Comparison of ENCODE assay signal across 9 cellular contexts in genomic region chr1:21647431-21648373, GRCh38. TPM values are rescaled to one million over a fixed set of nuclear protein-coding genes. Genes with fewer than 3 reads are reported as not detected.
A peak's percentile ranks its signal among the peaks of the same experiment; 100 is the strongest.
DNase-seq lines count a peak whose midpoint lies in the region; ATAC-seq and TF ChIP-seq lines count a peak whose summit lies in the region.
"Had no signal": no experiment of that assay in that cellular context is flagged by ENCODE, and none has a peak within 500 bp of the region (broad histone marks: within the 10 kb centered on the region; RNA-seq: fewer than 3 reads in every experiment).

No MANE protein-coding gene starts in this region.

- H3K36me3 ChIP-seq in SK-N-SH (replicated peaks in 1 of 2; ENCODE audit: control insufficient read depth in 1 of 2, insufficient read depth in 2 of 2, low read length in 1 of 2) = no peaks in the 10 kb centered on the region
- no peaks in the 10 kb centered on the region for H3K36me3 ChIP-seq in CD8-positive, alpha-beta memory T cell (ENCODE audit: insufficient read depth, low read length)

- no peak overlapping the region for H3K4me2 ChIP-seq in SK-N-SH

- CTCF ChIA-PET in SK-N-SH (lab: Yijun Ruan, JAX) = interaction anchor here (2.7 kb wide), 1 partner anchor 11 kb away, joined by 18 read pairs; no protein-coding TSS in a partner anchor
- CTCF ChIA-PET in CD8-positive, alpha-beta memory T cell (lab: Charles Lee) = no interaction called here

- H3K27ac ChIP-seq in SK-N-SH (ENCODE audit: low read depth in 2 of 2, low read length in 1 of 2) = no peak overlapping the region
- H3K27ac ChIP-seq in CD8-positive, alpha-beta memory T cell (ENCODE audit: low read depth, low read length) = no peak overlapping the region
- H3K27ac ChIP-seq: C4-2B had no signal

- TF ChIP-seq EP300 in SK-N-SH (IDR thresholded peaks at IDR 0.05; ENCODE audit: borderline replicate concordance in 1 of 2, low read depth in 1 of 2, low read length in 1 of 2) = no peak

- no peak overlapping the region for H3K9ac ChIP-seq in SK-N-SH

- H3K4me3 Mint-ChIP-seq in stimulated activated naive B cell treated with anti-CD40 and anti-IgM and Interleukin-4, amounts not matched to agents 10 μg/mL and 1 μg/mL and 100 μg/mL, for 72 hours = no peak overlapping the region
- no peak overlapping the region for H3K4me3 Mint-ChIP-seq in CD8-positive, alpha-beta memory T cell

- H3K4me3 ChIP-seq in SK-N-SH (ENCODE audit: low read depth in 2 of 2, low read length in 1 of 2) (no peak overlapping the region), fibroblast of pulmonary artery (replicated peaks; ENCODE audit: low read depth, low read length) (no peak overlapping the region)
- no peak overlapping the region for H3K4me3 ChIP-seq in CD8-positive, alpha-beta memory T cell (ENCODE audit: low read length)

- peaks cover 0 to 11% of the 10 kb centered on the region in 2 experiments; a peak in 1 of 4 replicates for H3K4me1 ChIP-seq in SK-N-SH (ENCODE audit: control insufficient read depth in 1 of 2, insufficient read depth in 2 of 2, low read depth in 1 of 2, low read length in 1 of 2)
- H3K4me1 ChIP-seq in CD8-positive, alpha-beta memory T cell (ENCODE audit: insufficient read depth, low read length) = peaks cover 11% of the 10 kb centered on the region

- H3K4me1 Mint-ChIP-seq in stimulated activated naive B cell treated with anti-CD40 and anti-IgM and Interleukin-4, amounts not matched to agents 10 μg/mL and 1 μg/mL and 100 μg/mL, for 72 hours = peaks cover 14 to 21% of the 10 kb centered on the region in 2 donors
- H3K4me1 Mint-ChIP-seq in CD8-positive, alpha-beta memory T cell = peaks cover 14 to 16% (median 15%) of the 10 kb centered on the region in 3 donors

- H3K27ac Mint-ChIP-seq in stimulated activated naive B cell treated with anti-CD40 and anti-IgM and Interleukin-4, amounts not matched to agents 10 μg/mL and 1 μg/mL and 100 μg/mL, for 72 hours = no peak overlapping the region
- no peak overlapping the region for H3K27ac Mint-ChIP-seq in CD8-positive, alpha-beta memory T cell

- no peaks in the 10 kb centered on the region for H3K79me2 ChIP-seq in SK-N-SH (ENCODE audit: insufficient read depth)

- DNase-seq in activated naive CD4-positive, alpha-beta T cell treated with Interleukin-2 at 50 U/mL for 16 hours = peak; percentile 28
- no peak for DNase-seq in activated naive CD4-positive, alpha-beta T cell (lab: John Stamatoyannopoulos, UW)
- no peak for DNase-seq in SK-N-SH
- DNase-seq in fibroblast of pulmonary artery (ENCODE audit: low read depth) = peak; percentile 71
- DNase-seq in stimulated activated naive B cell treated with anti-CD40 and anti-IgM and Interleukin-4, amounts not matched to agents 10 μg/mL and 1 μg/mL and 100 μg/mL, for 72 hours = no peak
- DNase-seq in CD8-positive, alpha-beta memory T cell = no peak

- H4K20me1 ChIP-seq in SK-N-SH (ENCODE audit: insufficient read depth) = no peaks in the 10 kb centered on the region

- no peak for TF ChIP-seq CTCF in SK-N-SH (IDR thresholded peaks at IDR 0.05)
- no peak for TF ChIP-seq CTCF in fibroblast of pulmonary artery (IDR thresholded peaks at IDR 0.05; ENCODE audit: low read length, missing control alignments)

- POLR2A ChIA-PET in SK-N-SH (lab: Yijun Ruan, JAX) = no interaction called here
- POLR2A ChIA-PET in CD8-positive, alpha-beta memory T cell (lab: Charles Lee) = no interaction called here

- TF ChIP-seq RAD21 in SK-N-SH (IDR thresholded peaks at IDR 0.05; ENCODE audit: low read length) = no peak

- WGBS in SK-N-SH (ENCODE audit: low lambda C conversion rate) = 63% methylated on average over 12 of the region's 19 CpGs

- H3K27me3 Mint-ChIP-seq in stimulated activated naive B cell treated with anti-CD40 and anti-IgM and Interleukin-4, amounts not matched to agents 10 μg/mL and 1 μg/mL and 100 μg/mL, for 72 hours = peaks cover 71 to 75% of the 10 kb centered on the region in 2 donors
- peaks cover 27 to 39% of the 10 kb centered on the region in 2 donors for H3K27me3 Mint-ChIP-seq in CD8-positive, alpha-beta memory T cell

- no peaks in the 10 kb centered on the region for H3K9me3 ChIP-seq in SK-N-SH
- no peaks in the 10 kb centered on the region for H3K9me3 ChIP-seq in CD8-positive, alpha-beta memory T cell (ENCODE audit: low read length)

- no peak overlapping the region for H2AFZ ChIP-seq in SK-N-SH (ENCODE audit: low read depth)

- no peaks in the 10 kb centered on the region for H3K9me3 Mint-ChIP-seq in stimulated activated naive B cell treated with anti-CD40 and anti-IgM and Interleukin-4, amounts not matched to agents 10 μg/mL and 1 μg/mL and 100 μg/mL, for 72 hours
- H3K9me3 Mint-ChIP-seq in CD8-positive, alpha-beta memory T cell = no peaks in the 10 kb centered on the region

- H3K27me3 ChIP-seq in SK-N-SH (ENCODE audit: insufficient read depth) = peaks cover 6% of the 10 kb centered on the region
- H3K27me3 ChIP-seq in CD8-positive, alpha-beta memory T cell (ENCODE audit: insufficient read depth, low read length, poor library complexity, severe bottlenecking) = peaks cover 6% of the 10 kb centered on the region

- no peaks in the 10 kb centered on the region for H3K36me3 Mint-ChIP-seq in stimulated activated naive B cell treated with anti-CD40 and anti-IgM and Interleukin-4, amounts not matched to agents 10 μg/mL and 1 μg/mL and 100 μg/mL, for 72 hours
- no peaks in the 10 kb centered on the region for H3K36me3 Mint-ChIP-seq in CD8-positive, alpha-beta memory T cell

- no peaks in the 10 kb centered on the region for H3K9me2 ChIP-seq in SK-N-SH

- H3F3A ChIP-seq in SK-N-SH (replicated peaks; ENCODE audit: insufficient read depth) = no peaks in the 10 kb centered on the region

- ATAC-seq in stimulated activated naive B cell treated with anti-CD40 and anti-IgM and Interleukin-4, amounts not matched to agents 10 μg/mL and 1 μg/mL and 100 μg/mL, for 72 hours (replicated peaks) = peak; percentile 46 to 55
- no peak for ATAC-seq in HG03520 (IDR thresholded peaks at IDR 0.05; ENCODE audit: unreplicated experiment)
- no peak for ATAC-seq in GM19467 (IDR thresholded peaks at IDR 0.05; ENCODE audit: unreplicated experiment)

TF ChIP-seq in SK-N-SH, 30 proteins besides CTCF, POLR2A, EP300 and RAD21 (continues in another document):
- TF ChIP-seq, protein P1, sequence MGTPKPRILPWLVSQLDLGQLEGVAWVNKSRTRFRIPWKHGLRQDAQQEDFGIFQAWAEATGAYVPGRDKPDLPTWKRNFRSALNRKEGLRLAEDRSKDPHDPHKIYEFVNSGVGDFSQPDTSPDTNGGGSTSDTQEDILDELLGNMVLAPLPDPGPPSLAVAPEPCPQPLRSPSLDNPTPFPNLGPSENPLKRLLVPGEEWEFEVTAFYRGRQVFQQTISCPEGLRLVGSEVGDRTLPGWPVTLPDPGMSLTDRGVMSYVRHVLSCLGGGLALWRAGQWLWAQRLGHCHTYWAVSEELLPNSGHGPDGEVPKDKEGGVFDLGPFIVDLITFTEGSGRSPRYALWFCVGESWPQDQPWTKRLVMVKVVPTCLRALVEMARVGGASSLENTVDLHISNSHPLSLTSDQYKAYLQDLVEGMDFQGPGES (IDR thresholded peaks at IDR 0.05; ENCODE audit: low read depth, low read length) = no peak
- TF ChIP-seq YY1 (IDR thresholded peaks at IDR 0.05; ENCODE audit: low read depth) (no peak), TEAD4 (IDR thresholded peaks at IDR 0.05; ENCODE audit: borderline replicate concordance, insufficient read depth) (no peak), TCF12 (IDR thresholded peaks at IDR 0.05) (no peak), SIN3A (IDR thresholded peaks at IDR 0.05; ENCODE audit: borderline replicate concordance, low read depth, low read length) (no peak), RFX5 (IDR thresholded peaks at IDR 0.05; ENCODE audit: low read length) (no peak), EZH2phosphoT487 (IDR thresholded peaks at IDR 0.05; ENCODE audit: borderline replicate concordance, low read depth) (no peak), FOXM1 (IDR thresholded peaks at IDR 0.05; ENCODE audit: low read depth) (no peak), REST (IDR thresholded peaks at IDR 0.05; ENCODE audit: low read depth, low read length) (peak; percentile 99), PBX3 (IDR thresholded peaks at IDR 0.05) (peak; percentile 44; the same call in 1 of the 2 replicates), ELF1 (IDR thresholded peaks at IDR 0.05) (no peak)

RNA-seq across cellular contexts. Expression of gene RAP1GAP, which starts 21.5 kb away (rescaled TPM):
- 0.78 and 0.99 TPM in 2 replicates for polyA plus RNA-seq in SK-N-SH (2012; rRNA removed)
- 0.53 and 0.84 TPM in 2 replicates for polyA plus RNA-seq in SK-N-SH (2012; cell fraction: cytosol; rRNA removed)
- polyA plus RNA-seq in SK-N-SH (2012; cell fraction: nucleus; rRNA removed) = 0.89 and 1.3 TPM in 2 replicates
- total RNA-seq in CD8-positive, alpha-beta memory T cell = under 1 TPM; 0.44 to 0.50 TPM
- polyA plus RNA-seq in CD8-positive, alpha-beta memory T cell = not detected

Comparison
In these comparisons a context has a peak if more than half of its experiments do, and no peak if none do; other contexts are left out.
1. DNase-seq: peak in activated naive CD4-positive, alpha-beta T cell treated with Interleukin-2 at 50 U/mL for 16 hours (single experiment) and fibroblast of pulmonary artery (single experiment); none in activated naive CD4-positive, alpha-beta T cell (0 of 4), SK-N-SH (single experiment), stimulated activated naive B cell treated with anti-CD40 and anti-IgM and Interleukin-4, amounts not matched to agents 10 μg/mL and 1 μg/mL and 100 μg/mL, for 72 hours (single experiment) and CD8-positive, alpha-beta memory T cell (0 of 5).
2. ATAC-seq: peak in stimulated activated naive B cell treated with anti-CD40 and anti-IgM and Interleukin-4, amounts not matched to agents 10 μg/mL and 1 μg/mL and 100 μg/mL, for 72 hours (2 of 2); none in HG03520 (single experiment) and GM19467 (single experiment).